In the genomic region with DNA sequence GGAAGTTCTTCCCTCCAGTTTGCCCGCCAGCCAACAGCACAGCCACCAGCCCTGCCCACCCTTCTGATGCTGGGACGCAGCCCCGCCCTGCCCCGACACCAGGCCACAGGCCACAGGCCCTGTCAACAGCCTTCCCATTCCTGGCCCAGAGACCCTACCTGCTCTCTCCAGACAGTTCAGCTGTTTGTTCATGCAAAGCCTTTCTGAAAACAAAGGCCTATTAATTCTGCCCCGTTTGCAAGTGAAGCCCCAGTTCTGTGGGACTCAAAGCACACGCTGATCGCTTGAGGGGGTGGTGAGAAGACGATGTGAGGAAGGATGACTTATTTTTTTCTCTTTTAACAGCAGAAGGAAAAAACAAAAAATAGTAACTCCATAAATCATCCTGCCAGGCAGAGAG, we compare ENCODE assay signal across 2 cellular contexts.
TF ChIP-seq lines count a peak whose summit lies in the region.

No MANE protein-coding gene starts in this region.

TF ChIP-seq in GM23338, 12 proteins besides CTCF, POLR2A, EP300 and RAD21 (continues in another document):
- no peak for TF ChIP-seq ZNF114 (CRISPR knock-in tag; IDR thresholded peaks at IDR 0.05)
- no peak for TF ChIP-seq EZH2phosphoT487 (IDR thresholded peaks at IDR 0.05; ENCODE audit: unreplicated experiment)
- TF ChIP-seq EZH2 (IDR thresholded peaks at IDR 0.05; ENCODE audit: low read depth, unreplicated experiment), result no peak
- TF ChIP-seq STAT1 (IDR thresholded peaks at IDR 0.05; ENCODE audit: unreplicated experiment), result no peak
- no peak for TF ChIP-seq POLR2AphosphoS5 (IDR thresholded peaks at IDR 0.05; ENCODE audit: low read depth)
- TF ChIP-seq CREB1 (CRISPR knock-in tag; IDR thresholded peaks at IDR 0.05; ENCODE audit: low read depth), result no peak
- TF ChIP-seq JUNB (IDR thresholded peaks at IDR 0.05; ENCODE audit: unreplicated experiment), result no peak
- TF ChIP-seq, protein P1, sequence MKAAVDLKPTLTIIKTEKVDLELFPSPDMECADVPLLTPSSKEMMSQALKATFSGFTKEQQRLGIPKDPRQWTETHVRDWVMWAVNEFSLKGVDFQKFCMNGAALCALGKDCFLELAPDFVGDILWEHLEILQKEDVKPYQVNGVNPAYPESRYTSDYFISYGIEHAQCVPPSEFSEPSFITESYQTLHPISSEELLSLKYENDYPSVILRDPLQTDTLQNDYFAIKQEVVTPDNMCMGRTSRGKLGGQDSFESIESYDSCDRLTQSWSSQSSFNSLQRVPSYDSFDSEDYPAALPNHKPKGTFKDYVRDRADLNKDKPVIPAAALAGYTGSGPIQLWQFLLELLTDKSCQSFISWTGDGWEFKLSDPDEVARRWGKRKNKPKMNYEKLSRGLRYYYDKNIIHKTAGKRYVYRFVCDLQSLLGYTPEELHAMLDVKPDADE (IDR thresholded peaks at IDR 0.05), result no peak
- TF ChIP-seq, protein P2, sequence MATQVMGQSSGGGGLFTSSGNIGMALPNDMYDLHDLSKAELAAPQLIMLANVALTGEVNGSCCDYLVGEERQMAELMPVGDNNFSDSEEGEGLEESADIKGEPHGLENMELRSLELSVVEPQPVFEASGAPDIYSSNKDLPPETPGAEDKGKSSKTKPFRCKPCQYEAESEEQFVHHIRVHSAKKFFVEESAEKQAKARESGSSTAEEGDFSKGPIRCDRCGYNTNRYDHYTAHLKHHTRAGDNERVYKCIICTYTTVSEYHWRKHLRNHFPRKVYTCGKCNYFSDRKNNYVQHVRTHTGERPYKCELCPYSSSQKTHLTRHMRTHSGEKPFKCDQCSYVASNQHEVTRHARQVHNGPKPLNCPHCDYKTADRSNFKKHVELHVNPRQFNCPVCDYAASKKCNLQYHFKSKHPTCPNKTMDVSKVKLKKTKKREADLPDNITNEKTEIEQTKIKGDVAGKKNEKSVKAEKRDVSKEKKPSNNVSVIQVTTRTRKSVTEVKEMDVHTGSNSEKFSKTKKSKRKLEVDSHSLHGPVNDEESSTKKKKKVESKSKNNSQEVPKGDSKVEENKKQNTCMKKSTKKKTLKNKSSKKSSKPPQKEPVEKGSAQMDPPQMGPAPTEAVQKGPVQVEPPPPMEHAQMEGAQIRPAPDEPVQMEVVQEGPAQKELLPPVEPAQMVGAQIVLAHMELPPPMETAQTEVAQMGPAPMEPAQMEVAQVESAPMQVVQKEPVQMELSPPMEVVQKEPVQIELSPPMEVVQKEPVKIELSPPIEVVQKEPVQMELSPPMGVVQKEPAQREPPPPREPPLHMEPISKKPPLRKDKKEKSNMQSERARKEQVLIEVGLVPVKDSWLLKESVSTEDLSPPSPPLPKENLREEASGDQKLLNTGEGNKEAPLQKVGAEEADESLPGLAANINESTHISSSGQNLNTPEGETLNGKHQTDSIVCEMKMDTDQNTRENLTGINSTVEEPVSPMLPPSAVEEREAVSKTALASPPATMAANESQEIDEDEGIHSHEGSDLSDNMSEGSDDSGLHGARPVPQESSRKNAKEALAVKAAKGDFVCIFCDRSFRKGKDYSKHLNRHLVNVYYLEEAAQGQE (IDR thresholded peaks at IDR 0.05; ENCODE audit: unreplicated experiment), result no peak
- TF ChIP-seq ZNF331 (CRISPR knock-in tag; IDR thresholded peaks at IDR 0.05; ENCODE audit: low read depth), result no peak
- no peak for TF ChIP-seq NANOG (IDR thresholded peaks at IDR 0.05; ENCODE audit: borderline replicate concordance)

TF ChIP-seq in HepG2, 621 proteins besides CTCF, POLR2A, EP300 and RAD21 (continued from another document):
- TF ChIP-seq, protein P3, sequence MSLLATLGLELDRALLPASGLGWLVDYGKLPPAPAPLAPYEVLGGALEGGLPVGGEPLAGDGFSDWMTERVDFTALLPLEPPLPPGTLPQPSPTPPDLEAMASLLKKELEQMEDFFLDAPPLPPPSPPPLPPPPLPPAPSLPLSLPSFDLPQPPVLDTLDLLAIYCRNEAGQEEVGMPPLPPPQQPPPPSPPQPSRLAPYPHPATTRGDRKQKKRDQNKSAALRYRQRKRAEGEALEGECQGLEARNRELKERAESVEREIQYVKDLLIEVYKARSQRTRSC (CRISPR knock-in tag; IDR thresholded peaks at IDR 0.05; ENCODE audit: low read depth), result no peak
